Comparison of ENCODE assay signal across 12 cellular contexts in genomic region chr1:85333186-85333585, GRCh38. TPM values are rescaled to one million over a fixed set of nuclear protein-coding genes. Genes with fewer than 3 reads are reported as not detected.
DNase-seq lines count a peak whose midpoint lies in the region; ATAC-seq and TF ChIP-seq lines count a peak whose summit lies in the region.
"Had no signal": no experiment of that assay in that cellular context is flagged by ENCODE, and none has a peak within 500 bp of the region (broad histone marks: within the 10 kb centered on the region; RNA-seq: fewer than 3 reads in every experiment).

No MANE protein-coding gene starts in this region.

- H3K27ac Mint-ChIP-seq in Calu3 (ENCODE audit: unreplicated experiment) = peak overlapping the region; percentile 46
- H3K27ac Mint-ChIP-seq: CD4-positive, CD25-positive, alpha-beta regulatory T cell had no signal

- no peaks in the 10 kb centered on the region for H3K27me3 ChIP-seq in mesenchymal stem cell (ENCODE audit: control insufficient read depth in 1 of 2, insufficient read depth in 1 of 2, low read length in 2 of 2)
- no peaks in the 10 kb centered on the region for H3K27me3 ChIP-seq in trophoblast cell (ENCODE audit: insufficient read depth, low read length)

- no peak overlapping the region for H3K18ac ChIP-seq in mesenchymal stem cell (ENCODE audit: low read depth in 1 of 2, low read length in 2 of 2)
- no peak overlapping the region for H3K18ac ChIP-seq in trophoblast cell (ENCODE audit: low read length)

- H3K79me1 ChIP-seq in mesenchymal stem cell (replicated peaks; ENCODE audit: low read length, poor library complexity, severe bottlenecking) = peaks cover 21% of the 10 kb centered on the region
- peaks cover 16% of the 10 kb centered on the region for H3K79me1 ChIP-seq in trophoblast cell (ENCODE audit: low read length)

- TF ChIP-seq CTCF in Calu3 (IDR thresholded peaks at IDR 0.05; ENCODE audit: unreplicated experiment) = no peak

- H4K8ac ChIP-seq in mesenchymal stem cell (ENCODE audit: low read length) (peak overlapping the region; percentile 12), trophoblast cell (ENCODE audit: low read depth, low read length) (no peak overlapping the region)

- ATAC-seq in GM21381 (IDR thresholded peaks at IDR 0.05; ENCODE audit: unreplicated experiment) = no peak
- ATAC-seq: A549 had no signal

- no peak overlapping the region for H3K27ac ChIP-seq in mesenchymal stem cell (ENCODE audit: low read length, poor library complexity, severe bottlenecking)
- no peak overlapping the region for H3K27ac ChIP-seq in trophoblast cell (ENCODE audit: low read depth, low read length)
- no peak overlapping the region for H3K27ac ChIP-seq in substantia nigra (ENCODE audit: low read depth, low read length, poor library complexity, severe bottlenecking)

- no peak overlapping the region for H4K12ac ChIP-seq in trophoblast cell (ENCODE audit: low read depth, low read length)

- peaks cover 40% of the 10 kb centered on the region for H3K36me3 Mint-ChIP-seq in Calu3 (ENCODE audit: insufficient read depth, unreplicated experiment)

- H4K91ac ChIP-seq in mesenchymal stem cell (ENCODE audit: low read length) (no peak overlapping the region), trophoblast cell (ENCODE audit: low read depth, low read length) (no peak overlapping the region)

- H3K27me3 Mint-ChIP-seq in Calu3 (ENCODE audit: unreplicated experiment) = no peaks in the 10 kb centered on the region

- H3K4me3 Mint-ChIP-seq in Calu3 (ENCODE audit: low read depth, unreplicated experiment) = no peak overlapping the region
- H3K4me3 Mint-ChIP-seq: CD4-positive, CD25-positive, alpha-beta regulatory T cell had no signal

- no TSS peak for BruUV-seq in Calu3 (replicated peaks; lab: Mats Ljungman, UMichigan)

- no peaks in the 10 kb centered on the region for H3K79me2 ChIP-seq in trophoblast cell (ENCODE audit: control insufficient read depth, insufficient read depth, low read length, poor library complexity)

- H2BK15ac ChIP-seq in mesenchymal stem cell (ENCODE audit: low read depth, poor library complexity, severe bottlenecking) = no peak overlapping the region

- H3K4me2 ChIP-seq in mesenchymal stem cell (ENCODE audit: low read length, poor library complexity, severe bottlenecking) (no peak overlapping the region), trophoblast cell (ENCODE audit: low read length) (no peak overlapping the region)
- H3K4me2 ChIP-seq: A549 had no signal

- intact Hi-C loops in Calu3 (cut with micrococcal nuclease; ENCODE audit: unreplicated experiment) = no loop called here

- H3K23ac ChIP-seq in mesenchymal stem cell (ENCODE audit: low read length in 2 of 2) = no peak overlapping the region
- H3K23ac ChIP-seq in trophoblast cell (ENCODE audit: low read length) = no peak overlapping the region

- 100% methylated on average over 1 of the region's 1 CpG for WGBS in mesenchymal stem cell
- WGBS in trophoblast cell (ENCODE audit: extremely low coverage, insufficient coverage, insufficient read length) = no CpG with 5 or more reads among the region's 1 CpG

- DNase-seq in Calu3 (no peak), dermis blood vessel endothelial cell (peak; percentile 49), mesenchymal stem cell (no peak), NCI-H2196 (lab: John Stamatoyannopoulos, UW; ENCODE audit: unreplicated experiment) (no peak), trophoblast cell (no peak), substantia nigra (lab: John Stamatoyannopoulos, UW) (no peak)
- DNase-seq: CD4-positive, CD25-positive, alpha-beta regulatory T cell; DMS79 treated with DMSO at 0.1 percent for 48 hours; EL; H7 had no signal

- H2AK5ac ChIP-seq in mesenchymal stem cell (ENCODE audit: low read length, severe bottlenecking) (no peak overlapping the region), trophoblast cell (ENCODE audit: low read length) (no peak overlapping the region)

- no peak overlapping the region for H3K9ac ChIP-seq in mesenchymal stem cell (ENCODE audit: low read length)
- no peak overlapping the region for H3K9ac ChIP-seq in trophoblast cell (ENCODE audit: low read length)

- H2AFZ ChIP-seq in mesenchymal stem cell (ENCODE audit: low read depth, low read length) (no peak overlapping the region), trophoblast cell (ENCODE audit: insufficient read depth, low read length, poor library complexity) (no peak overlapping the region)

- H3K9me3 Mint-ChIP-seq in Calu3 (ENCODE audit: low read depth, unreplicated experiment) = peaks cover 3% of the 10 kb centered on the region

- H2BK120ac ChIP-seq in mesenchymal stem cell (ENCODE audit: low read depth, low read length) (no peak overlapping the region), trophoblast cell (ENCODE audit: insufficient read depth, low read length, poor library complexity) (no peak overlapping the region)

- CTCF ChIA-PET in Calu3 (lab: Charles Lee) = no interaction called here

- peak overlapping the region in 1 of 2 experiments; percentile 18 for H2BK12ac ChIP-seq in mesenchymal stem cell (ENCODE audit: low read length in 2 of 2)
- H2BK12ac ChIP-seq in trophoblast cell (ENCODE audit: low read length) = no peak overlapping the region

- H3K36me3 ChIP-seq in mesenchymal stem cell (ENCODE audit: control insufficient read depth in 1 of 2, insufficient read depth in 2 of 2, low read depth in 1 of 2, low read length in 2 of 2) (peaks cover 0 to 13% of the 10 kb centered on the region in 2 experiments), trophoblast cell (ENCODE audit: control insufficient read depth in 1 of 2, insufficient read depth in 2 of 2, low read length in 2 of 2) (no peaks in the 10 kb centered on the region)

- H3K4me1 ChIP-seq in mesenchymal stem cell (ENCODE audit: control insufficient read depth, insufficient read depth, low read depth, low read length) (peaks cover 13% of the 10 kb centered on the region), trophoblast cell (ENCODE audit: control insufficient read depth in 1 of 2, insufficient read depth in 2 of 2, low read length in 2 of 2) (peaks cover 15 to 16% of the 10 kb centered on the region in 2 experiments)

- no peak overlapping the region for H3K4me3 ChIP-seq in mesenchymal stem cell (ENCODE audit: insufficient read depth in 1 of 2, low read depth in 1 of 2, low read length in 2 of 2)
- no peak overlapping the region for H3K4me3 ChIP-seq in trophoblast cell (ENCODE audit: low read depth, low read length)
- H3K4me3 ChIP-seq: A549 had no signal

- no peak overlapping the region for H2BK5ac ChIP-seq in mesenchymal stem cell (ENCODE audit: low read depth, low read length, poor library complexity, severe bottlenecking)
- H2BK5ac ChIP-seq in trophoblast cell (ENCODE audit: low read depth, low read length, poor library complexity) = no peak overlapping the region

- peaks cover 78% of the 10 kb centered on the region for H3K4me1 Mint-ChIP-seq in Calu3 (ENCODE audit: low read depth, unreplicated experiment)

- H3K14ac ChIP-seq in mesenchymal stem cell (ENCODE audit: low read length in 2 of 2) = no peak overlapping the region
- no peak overlapping the region for H3K14ac ChIP-seq in trophoblast cell (ENCODE audit: low read length)

- peaks cover 14% of the 10 kb centered on the region for H3K9me3 ChIP-seq in mesenchymal stem cell (ENCODE audit: control insufficient read depth, low read length)
- no peaks in the 10 kb centered on the region for H3K9me3 ChIP-seq in trophoblast cell (ENCODE audit: insufficient read depth, low read depth, low read length)
- H3K9me3 ChIP-seq: A549 had no signal

- peak overlapping the region in 1 of 2 experiments; percentile 83 for H3K4ac ChIP-seq in mesenchymal stem cell (ENCODE audit: low read depth in 1 of 2, low read length in 2 of 2)
- H3K4ac ChIP-seq in trophoblast cell (ENCODE audit: low read depth, low read length) = no peak overlapping the region

RNA-seq across cellular contexts. Expression of gene BCL10, which starts 56.8 kb away (rescaled TPM):
- total RNA-seq in Calu3 (2022) (57.7 and 59.1 TPM in 2 replicates), dermis blood vessel endothelial cell (58.4 and 77.9 TPM in 2 replicates)
- 21.7 TPM for polyA plus RNA-seq in mesenchymal stem cell (2013, experiment 1 of 2)
- polyA plus RNA-seq in mesenchymal stem cell (2013, experiment 2 of 2) = 22.6 TPM
- 13.1 and 13.6 TPM in 2 replicates for polyA plus RNA-seq in trophoblast cell (2013)
